In genomic region chr2:5250482-5250881, GRCh38 we compare ENCODE assay signal across 18 cellular contexts.
DNase-seq lines count a peak whose midpoint lies in the region; ATAC-seq lines count a peak whose summit lies in the region.
"Had no signal": no experiment of that assay in that cellular context is flagged by ENCODE, and none has a peak within 500 bp of the region (broad histone marks: within the 10 kb centered on the region; RNA-seq: fewer than 3 reads in every experiment).

No MANE protein-coding gene starts in this region.

- no peaks in the 10 kb centered on the region for H3K79me2 ChIP-seq in mesendoderm (ENCODE audit: control insufficient read depth, insufficient read depth, low read length)

- no peak overlapping the region for H2BK5ac ChIP-seq in mesendoderm (ENCODE audit: low read length)

- no peak overlapping the region for H2AK5ac ChIP-seq in mesendoderm (ENCODE audit: low read length)

- no CpG with 5 or more reads among the region's 5 CpGs for whole genome bisulfite sequencing in mesendoderm (ENCODE audit: extremely low coverage, insufficient coverage, low lambda C conversion rate)

- H4K8ac ChIP-seq in mesendoderm (ENCODE audit: low read depth, low read length) = no peak overlapping the region

- no peak overlapping the region for H3K9ac ChIP-seq in mesendoderm (ENCODE audit: low read length)
- H3K9ac ChIP-seq: KMS-11 had no signal

- H3K4me3 ChIP-seq in mesendoderm (ENCODE audit: low read length) = no peak overlapping the region
- H3K4me3 ChIP-seq: skin epidermis, suprapubic skin had no signal

- H3K4me1 ChIP-seq in mesendoderm (ENCODE audit: control insufficient read depth, low read depth, low read length) = no peaks in the 10 kb centered on the region
- H3K4me1 ChIP-seq: BE2C, suprapubic skin had no signal

- DNase-seq in ELR (ENCODE audit: low read depth) (peak; percentile 0), NCI-H2171 treated with DMSO at 0.1 percent for 48 hours (lab: John Stamatoyannopoulos, UW) (peak; percentile 74), dermis blood vessel endothelial cell (peak; percentile 47), mesendoderm (peak; percentile 90), NCI-H510A (lab: John Stamatoyannopoulos, UW) (no peak)
- DNase-seq: activated CD4-positive, alpha-beta T cell treated with anti-CD3 and anti-CD28 coated beads for 1 hour; activated gamma-delta T cell treated with Interleukin-2 at 50 U/mL for 16 hours; amniotic stem cell; BE2C; foreskin melanocyte; naive thymus-derived CD4-positive, alpha-beta T cell; NCI-H1092 treated with DMSO at 0.1 percent for 48 hours; T-helper 2 cell had no signal

- H3K4ac ChIP-seq in mesendoderm (ENCODE audit: low read depth, low read length) = peak overlapping the region; percentile 65

- no peak overlapping the region for H2BK15ac ChIP-seq in mesendoderm (replicated peaks; ENCODE audit: low read depth)

- no peak overlapping the region for H3K18ac ChIP-seq in mesendoderm (ENCODE audit: low read length)

- H3K56ac ChIP-seq in mesendoderm (ENCODE audit: low read length) = no peak overlapping the region

- no peaks in the 10 kb centered on the region for H3K79me1 ChIP-seq in mesendoderm (ENCODE audit: low read length)

- no peak overlapping the region for H3K4me2 ChIP-seq in mesendoderm (ENCODE audit: low read length)
- H3K4me2 ChIP-seq: KMS-11 had no signal

- H2BK120ac ChIP-seq in mesendoderm (ENCODE audit: low read depth, low read length) = no peak overlapping the region

- H3K36me3 ChIP-seq in mesendoderm (ENCODE audit: control insufficient read depth, insufficient read depth, low read length) = no peaks in the 10 kb centered on the region
- H3K36me3 ChIP-seq: BE2C, suprapubic skin had no signal

- no peak overlapping the region for H4K5ac ChIP-seq in mesendoderm (ENCODE audit: low read length)

- no peak overlapping the region for H3K27ac ChIP-seq in mesendoderm (ENCODE audit: low read depth, low read length)
- H3K27ac ChIP-seq: KMS-11, skin epidermis, suprapubic skin had no signal

- ATAC-seq in GM21717 (IDR thresholded peaks at IDR 0.05; ENCODE audit: unreplicated experiment) = no peak
- ATAC-seq in HG03442 (IDR thresholded peaks at IDR 0.05; ENCODE audit: unreplicated experiment) = no peak
- ATAC-seq: naive thymus-derived CD4-positive, alpha-beta T cell had no signal

- H3K23ac ChIP-seq in mesendoderm (ENCODE audit: low read length) = no peak overlapping the region

- H3K27me3 ChIP-seq in mesendoderm (ENCODE audit: insufficient read depth, low read length, poor library complexity) = no peaks in the 10 kb centered on the region
- H3K27me3 ChIP-seq: BE2C, suprapubic skin had no signal
